ENCODE assay signal across 35 cellular contexts in genomic region chr11:65742353-65742752, GRCh38. TPM values are rescaled to one million over a fixed set of nuclear protein-coding genes. Genes with fewer than 3 reads are reported as not detected.
"Had no signal": no experiment of that assay in that cellular context is flagged by ENCODE, and none has a peak within 500 bp of the region (broad histone marks: within the 10 kb centered on the region; RNA-seq: fewer than 3 reads in every experiment).

No MANE protein-coding gene starts in this region.

- H3K4me2 ChIP-seq: KMS-11, SK-N-SH had no signal

- H3K36me3 Mint-ChIP-seq: activated naive CD8-positive, alpha-beta T cell treated with anti-CD3 and anti-CD28 coated beads for 36 hours had no signal

- DNase-seq: activated CD4-positive, alpha-beta T cell treated with anti-CD3 and anti-CD28 coated beads, Interleukin-2, amount 10 ng/mL, durations not matched to agents 24 days and 14 days; activated CD4-positive, alpha-beta T cell treated with anti-CD3 and anti-CD28 coated beads, Interleukin-2, amount 50 U/mL, for 4 hours; activated CD8-positive, alpha-beta T cell treated with anti-CD3 and anti-CD28 coated beads for 36 hours; activated effector memory CD4-positive, alpha-beta T cell treated with anti-CD3 and anti-CD28 coated beads, Interleukin-2, amount 50 U/mL, for 16 hours; activated naive CD4-positive, alpha-beta T cell; activated naive CD4-positive, alpha-beta T cell treated with anti-CD3 and anti-CD28 coated beads, Interleukin-2, amount 50 U/mL, for 16 hours; activated naive CD8-positive, alpha-beta T cell treated with anti-CD3 and anti-CD28 coated beads for 36 hours; activated T-cell treated with anti-CD3 and anti-CD28 coated beads, Interleukin-2, amount 50 U/mL, for 1 hour; activated T-cell treated with anti-CD3 and anti-CD28 coated beads, Interleukin-2, amount 50 U/mL, for 72 hours; amniotic stem cell; aorta; brain microvascular endothelial cell; NCI-H1092 treated with DMSO at 0.1 percent for 48 hours; NCI-H1417; NCI-H146; NCI-H187; NCI-H2029 treated with DMSO at 0.1 percent for 48 hours; NCI-H2107; NCI-H2171; NCI-H510A; NCI-H526; NCI-H748 treated with DMSO at 0.1 percent for 48 hours; NK-92 treated with Interleukin-12 subunit alpha and Interleukin-12 subunit beta, amount 100 ng/mL, for 24 hours; PC-3; Peyer's patch; RPMI8226; SHP77 treated with DMSO at 0.1 percent for 48 hours; SK-N-SH had no signal

- H3K4me3 Mint-ChIP-seq: activated CD4-positive, alpha-beta T cell treated with anti-CD3 and anti-CD28 coated beads, Interleukin-2, amount 10 ng/mL, durations not matched to agents 24 days and 14 days; activated CD8-positive, alpha-beta T cell treated with anti-CD3 and anti-CD28 coated beads for 36 hours; activated naive CD8-positive, alpha-beta T cell treated with anti-CD3 and anti-CD28 coated beads for 36 hours; activated T-cell treated with anti-CD3 and anti-CD28 coated beads, Interleukin-2, amount 50 U/mL, for 72 hours; activated T-helper 17 cell treated with anti-CD3 and anti-CD28 coated beads, Interleukin-2, amount 50 U/mL, for 72 hours; T-helper 1 cell treated with Interleukin-12 subunit alpha and Interleukin-12 subunit beta and Interleukin-4 antibody, amounts not matched to agents 30 μg/mL and 1 μg/mL, for 36 hours had no signal

- H3K4me3 ChIP-seq: Peyer's patch, SJSA1 had no signal

- H3K9me2 ChIP-seq: SK-N-SH had no signal

- H3K27me3 ChIP-seq: brain microvascular endothelial cell, Peyer's patch had no signal

- H3K4me1 Mint-ChIP-seq: activated CD4-positive, alpha-beta T cell treated with anti-CD3 and anti-CD28 coated beads, Interleukin-2, amount 10 ng/mL, durations not matched to agents 24 days and 14 days; activated naive CD8-positive, alpha-beta T cell treated with anti-CD3 and anti-CD28 coated beads for 36 hours; activated T-helper 17 cell treated with anti-CD3 and anti-CD28 coated beads, Interleukin-2, amount 50 U/mL, for 72 hours had no signal

- H3K36me3 ChIP-seq: brain microvascular endothelial cell, Peyer's patch, SJSA1 had no signal

- H3K9me3 ChIP-seq: Peyer's patch, SJSA1, SK-N-SH had no signal

- H3K9ac ChIP-seq: KMS-11, SK-N-SH had no signal

- H3K27ac Mint-ChIP-seq: activated CD4-positive, alpha-beta T cell treated with anti-CD3 and anti-CD28 coated beads, Interleukin-2, amount 10 ng/mL, durations not matched to agents 24 days and 14 days; activated CD8-positive, alpha-beta T cell treated with anti-CD3 and anti-CD28 coated beads for 36 hours; activated naive CD8-positive, alpha-beta T cell treated with anti-CD3 and anti-CD28 coated beads for 36 hours; activated T-cell treated with anti-CD3 and anti-CD28 coated beads, Interleukin-2, amount 50 U/mL, for 72 hours; activated T-helper 17 cell treated with anti-CD3 and anti-CD28 coated beads, Interleukin-2, amount 50 U/mL, for 72 hours; T-helper 1 cell treated with Interleukin-12 subunit alpha and Interleukin-12 subunit beta and Interleukin-4 antibody, amounts not matched to agents 30 μg/mL and 1 μg/mL, for 36 hours had no signal

- H3K9me3 Mint-ChIP-seq: activated CD4-positive, alpha-beta T cell treated with anti-CD3 and anti-CD28 coated beads, Interleukin-2, amount 10 ng/mL, durations not matched to agents 24 days and 14 days; activated CD8-positive, alpha-beta T cell treated with anti-CD3 and anti-CD28 coated beads for 36 hours; activated naive CD8-positive, alpha-beta T cell treated with anti-CD3 and anti-CD28 coated beads for 36 hours; activated T-cell treated with anti-CD3 and anti-CD28 coated beads, Interleukin-2, amount 50 U/mL, for 72 hours; activated T-helper 17 cell treated with anti-CD3 and anti-CD28 coated beads, Interleukin-2, amount 50 U/mL, for 72 hours; T-helper 1 cell treated with Interleukin-12 subunit alpha and Interleukin-12 subunit beta and Interleukin-4 antibody, amounts not matched to agents 30 μg/mL and 1 μg/mL, for 36 hours had no signal

- H3K27ac ChIP-seq: brain microvascular endothelial cell, KMS-11, Peyer's patch, SJSA1 had no signal

- H3K4me1 ChIP-seq: Peyer's patch, SJSA1 had no signal

RNA-seq across cellular contexts. Expression of gene OVOL1, which starts 44.5 kb away (rescaled TPM):
- total RNA-seq: activated CD4-positive, alpha-beta T cell treated with anti-CD3 and anti-CD28 coated beads, Interleukin-2, amount 10 ng/mL, durations not matched to agents 24 days and 14 days; activated CD8-positive, alpha-beta memory T cell treated with anti-CD3 and anti-CD28 coated beads for 36 hours; aorta; LHCN-M2; M059J; SJSA1 had no signal
- polyA plus RNA-seq: SK-N-SH had no signal
